11 cellular contexts compared by ENCODE assay signal in the genomic region with DNA sequence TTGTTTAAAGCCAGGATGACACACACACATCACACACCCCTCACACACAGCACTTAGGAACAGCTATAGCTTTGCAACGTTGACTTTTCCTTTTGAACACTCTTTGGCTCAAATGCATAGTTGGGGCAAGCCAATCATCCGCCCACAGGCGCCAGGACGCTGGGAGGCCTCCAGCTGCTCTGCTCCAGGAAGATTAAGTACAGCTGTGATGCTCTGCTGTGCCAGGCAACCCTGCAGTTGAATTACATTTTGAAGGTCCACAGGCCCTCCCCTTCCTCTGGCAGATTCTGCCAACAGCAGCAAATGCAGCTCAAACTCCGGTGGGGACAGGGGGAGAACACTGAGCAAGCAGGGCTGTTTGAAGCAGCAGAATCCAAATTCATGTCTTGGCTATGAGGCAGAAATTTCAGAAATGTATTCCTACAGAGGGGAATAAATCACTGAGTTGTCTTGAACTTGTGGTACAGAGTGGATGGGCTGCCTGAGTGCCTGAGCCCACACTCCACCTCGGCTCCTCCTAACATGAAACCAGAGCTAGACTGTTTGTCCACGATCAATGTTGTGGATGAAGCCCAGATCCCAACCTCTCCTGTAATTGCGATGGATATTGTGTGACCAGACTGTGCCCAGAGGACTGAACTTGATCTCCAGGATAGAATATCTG.
DNase-seq lines count a peak whose midpoint lies in the region; ATAC-seq and TF ChIP-seq lines count a peak whose summit lies in the region.
"Had no signal": no experiment of that assay in that cellular context is flagged by ENCODE, and none has a peak within 500 bp of the region (broad histone marks: within the 10 kb centered on the region; RNA-seq: fewer than 3 reads in every experiment).

No MANE protein-coding gene starts in this region.

- peaks cover 57% of the 10 kb centered on the region for H3K4me1 ChIP-seq in mucosa of descending colon (ENCODE audit: low read depth)

- DNase-seq in NCI-H1092 treated with DMSO at 0.1 percent for 48 hours (lab: John Stamatoyannopoulos, UW) (peak; percentile 25), NCI-H1092 (lab: John Stamatoyannopoulos, UW) (no peak), chondrocyte (ENCODE audit: low spot score) (no peak), mucosa of descending colon (peak; percentile 53 to 76 (median 69)), type B pancreatic cell (ENCODE audit: extremely low spot score, unreplicated experiment) (no peak), SIG-M5 (lab: John Stamatoyannopoulos, UW) (no peak), NCI-H1436 (lab: John Stamatoyannopoulos, UW) (no peak), T-cell (no peak)
- DNase-seq: 8988T had no signal

- H3K4me3 Mint-ChIP-seq in chondrocyte (ENCODE audit: unreplicated experiment) (peak overlapping the region; percentile 53), type B pancreatic cell (peak overlapping the region; percentile 38), T-cell (no peak overlapping the region)
- H3K4me3 Mint-ChIP-seq: activated naive CD8-positive, alpha-beta T cell; memory B cell had no signal

- no peak for TF ChIP-seq CTCF in chondrocyte (IDR thresholded peaks at IDR 0.05)
- TF ChIP-seq CTCF in mucosa of descending colon (IDR thresholded peaks at IDR 0.05) = no peak
- no peak for TF ChIP-seq CTCF in type B pancreatic cell (conservative IDR thresholded peaks at IDR 0.05)

- intact Hi-C loops in mucosa of descending colon (cut with DNase I, micrococcal nuclease) = no loop called here

- H3K9me3 Mint-ChIP-seq in chondrocyte (ENCODE audit: low read depth) (no peaks in the 10 kb centered on the region), type B pancreatic cell (no peaks in the 10 kb centered on the region), T-cell (no peaks in the 10 kb centered on the region)
- H3K9me3 Mint-ChIP-seq: memory B cell had no signal

- H3K27me3 Mint-ChIP-seq in chondrocyte (ENCODE audit: low read depth) = no peaks in the 10 kb centered on the region
- no peaks in the 10 kb centered on the region for H3K27me3 Mint-ChIP-seq in type B pancreatic cell
- peaks cover 0 to 4% of the 10 kb centered on the region in 2 donors for H3K27me3 Mint-ChIP-seq in T-cell
- H3K27me3 Mint-ChIP-seq: activated naive CD8-positive, alpha-beta T cell had no signal

- H3K27ac Mint-ChIP-seq in chondrocyte (ENCODE audit: unreplicated experiment) = peak overlapping the region; percentile 95
- peak overlapping the region; percentile 79 for H3K27ac Mint-ChIP-seq in type B pancreatic cell
- H3K27ac Mint-ChIP-seq in T-cell = no peak overlapping the region
- H3K27ac Mint-ChIP-seq: activated naive CD8-positive, alpha-beta T cell; memory B cell had no signal

- H3K4me3 ChIP-seq in mucosa of descending colon = no peak overlapping the region

- H3K36me3 Mint-ChIP-seq in chondrocyte (ENCODE audit: low read depth) (no peaks in the 10 kb centered on the region), type B pancreatic cell (no peaks in the 10 kb centered on the region), T-cell (no peaks in the 10 kb centered on the region)
- H3K36me3 Mint-ChIP-seq: activated naive CD8-positive, alpha-beta T cell; memory B cell had no signal

- POLR2A ChIA-PET in T-cell (lab: Charles Lee) = no interaction called here

- no peaks in the 10 kb centered on the region for H3K9me3 ChIP-seq in mucosa of descending colon

- H3K36me3 ChIP-seq in mucosa of descending colon (ENCODE audit: low read depth) = peaks cover 3% of the 10 kb centered on the region

- CTCF ChIA-PET in T-cell (lab: Charles Lee) = no interaction called here

- peaks cover 68% of the 10 kb centered on the region for H3K4me1 Mint-ChIP-seq in chondrocyte (ENCODE audit: low read depth)
- peaks cover 48% of the 10 kb centered on the region for H3K4me1 Mint-ChIP-seq in type B pancreatic cell (ENCODE audit: unreplicated experiment)
- H3K4me1 Mint-ChIP-seq in T-cell = no peaks in the 10 kb centered on the region
- H3K4me1 Mint-ChIP-seq: memory B cell had no signal

- ATAC-seq in mucosa of descending colon (peak; percentile 21), T-cell (replicated peaks in 1 of 4) (no peak)

Comparison
In these comparisons a context has a peak if more than half of its experiments do, and no peak if none do; other contexts are left out.
1. DNase-seq: peak in NCI-H1092 treated with DMSO at 0.1 percent for 48 hours (single experiment) and mucosa of descending colon (3 of 3); none in NCI-H1092 (single experiment), chondrocyte (single experiment), type B pancreatic cell (single experiment), SIG-M5 (single experiment), NCI-H1436 (single experiment) and T-cell (0 of 34).
2. H3K27ac Mint-ChIP-seq: peak in chondrocyte (single experiment) and type B pancreatic cell (single experiment); none in T-cell (0 of 2).
3. H3K4me3 Mint-ChIP-seq: peak in chondrocyte (single experiment) and type B pancreatic cell (single experiment); none in T-cell (0 of 3).